In genomic region chr1:156859523-156860112, GRCh38 we compare ENCODE assay signal across 8 cellular contexts. TPM values are rescaled to one million over a fixed set of nuclear protein-coding genes. Genes with fewer than 3 reads are reported as not detected.
DNase-seq lines count a peak whose midpoint lies in the region; ATAC-seq and TF ChIP-seq lines count a peak whose summit lies in the region.

No MANE protein-coding gene starts in this region.

- H3K27me3 ChIP-seq in CD8-positive, alpha-beta T cell (ENCODE audit: insufficient read depth, low read length) = peaks cover 44% of the 10 kb centered on the region
- H3K27me3 ChIP-seq in hepatocyte = peaks cover 82% of the 10 kb centered on the region

- no peaks in the 10 kb centered on the region for H3K9me2 ChIP-seq in hepatocyte (replicated peaks; ENCODE audit: insufficient read depth)

- peak in 4 of 7 experiments; percentile 24 to 55 (median 32) for DNase-seq in CD8-positive, alpha-beta T cell
- DNase-seq in HK-2 (ENCODE audit: unreplicated experiment) (peak; percentile 24), hepatocyte (ENCODE audit: low spot score) (no peak), T-helper 9 cell (no peak), dedifferentiated amniotic fluid mesenchymal stem cell (ENCODE audit: extremely low spot score) (no peak)
- no peak for DNase-seq in activated naive CD4-positive, alpha-beta T cell treated with anti-CD3 and anti-CD28 coated beads, Interleukin-2, amount 50 U/mL, for 72 hours (ENCODE audit: low spot score in 2 of 2)
- DNase-seq in stimulated activated CD4-positive, alpha-beta T cell treated with anti-CD3 and anti-CD28 coated beads, Interleukin-4, amount 100 ng/mL, for 4 hours = peak; percentile 5 to 15

- POLR2A ChIA-PET in CD8-positive, alpha-beta T cell (lab: Charles Lee) = interaction anchor here (0.6 to 3.2 kb wide), 9 partner anchors 11 to 69 kb away, joined by 3 to 22 read pairs (median 4); partner anchors contain the start of gene SH2D2A

- no peaks in the 10 kb centered on the region for H3K9me3 Mint-ChIP-seq in CD8-positive, alpha-beta T cell
- H3K9me3 Mint-ChIP-seq in activated naive CD4-positive, alpha-beta T cell treated with anti-CD3 and anti-CD28 coated beads, Interleukin-2, amount 50 U/mL, for 72 hours = no peaks in the 10 kb centered on the region

- peak overlapping the region; percentile 77 for H3K4me3 Mint-ChIP-seq in CD8-positive, alpha-beta T cell

- intact Hi-C loops in CD8-positive, alpha-beta T cell (cut with DNase I, micrococcal nuclease) = loop anchor here (1.0 kb wide), 6 partner anchors 20 to 170 kb away; partner anchors contain the start of gene SH2D2A (in 2 of the 2)

- no peak overlapping the region for H3K27ac Mint-ChIP-seq in CD8-positive, alpha-beta T cell
- H3K27ac Mint-ChIP-seq in activated naive CD4-positive, alpha-beta T cell treated with anti-CD3 and anti-CD28 coated beads, Interleukin-2, amount 50 U/mL, for 72 hours = no peak overlapping the region

- CTCF ChIA-PET in CD8-positive, alpha-beta T cell (lab: Charles Lee) = interaction anchor here (0.6 to 10.3 kb wide), 37 partner anchors 9 to 440 kb away, joined by 3 to 260 read pairs (median 6); partner anchors contain the start of gene SH2D2A

- ATAC-seq in CD8-positive, alpha-beta T cell = peak; percentile 24
- peak; percentile 15 to 26 for ATAC-seq in activated naive CD4-positive, alpha-beta T cell treated with anti-CD3 and anti-CD28 coated beads, Interleukin-2, amount 50 U/mL, for 72 hours
- ATAC-seq in HG03108 (IDR thresholded peaks at IDR 0.05; ENCODE audit: unreplicated experiment) = no peak

- H3K36me3 ChIP-seq in CD8-positive, alpha-beta T cell (ENCODE audit: insufficient read depth, low read length) = no peaks in the 10 kb centered on the region
- H3K36me3 ChIP-seq in hepatocyte (replicated peaks; ENCODE audit: insufficient read depth, low read depth) = no peaks in the 10 kb centered on the region

- 5% methylated on average over 31 of the region's 33 CpGs for WGBS in hepatocyte (ENCODE audit: low lambda C conversion rate, missing lambda C conversion rate)

- H3K4me3 ChIP-seq in CD8-positive, alpha-beta T cell (ENCODE audit: low read depth, low read length) = peak overlapping the region; percentile 73
- H3K4me3 ChIP-seq in hepatocyte = peak overlapping the region; percentile 24

- H3K27me3 Mint-ChIP-seq in CD8-positive, alpha-beta T cell (ENCODE audit: low read depth) = peaks cover 46% of the 10 kb centered on the region

- H4K20me1 ChIP-seq in hepatocyte (ENCODE audit: insufficient read depth, poor library complexity, severe bottlenecking) = no peaks in the 10 kb centered on the region

- peaks cover 27% of the 10 kb centered on the region for H3K4me1 ChIP-seq in CD8-positive, alpha-beta T cell (ENCODE audit: insufficient read depth, low read length)
- peaks cover 26% of the 10 kb centered on the region for H3K4me1 ChIP-seq in hepatocyte (ENCODE audit: insufficient read depth)

- H3K36me3 Mint-ChIP-seq in CD8-positive, alpha-beta T cell = no peaks in the 10 kb centered on the region
- peaks cover 0 to 4% of the 10 kb centered on the region in 2 donors for H3K36me3 Mint-ChIP-seq in activated naive CD4-positive, alpha-beta T cell treated with anti-CD3 and anti-CD28 coated beads, Interleukin-2, amount 50 U/mL, for 72 hours

- H3K9me3 ChIP-seq in CD8-positive, alpha-beta T cell (ENCODE audit: low read length) = no peaks in the 10 kb centered on the region
- no peaks in the 10 kb centered on the region for H3K9me3 ChIP-seq in hepatocyte (ENCODE audit: low read depth)

- no peak overlapping the region for H2AFZ ChIP-seq in hepatocyte

- peak overlapping the region; percentile 89 for H3K4me2 ChIP-seq in hepatocyte

- H3K4me1 Mint-ChIP-seq in CD8-positive, alpha-beta T cell (ENCODE audit: low read depth) = peaks cover 25% of the 10 kb centered on the region

- TF ChIP-seq CTCF in CD8-positive, alpha-beta T cell (IDR thresholded peaks at IDR 0.05) = no peak
- no peak for TF ChIP-seq CTCF in hepatocyte (IDR thresholded peaks at IDR 0.05; ENCODE audit: poor library complexity)

- H3K79me2 ChIP-seq in hepatocyte = no peaks in the 10 kb centered on the region

- H3K27ac ChIP-seq in CD8-positive, alpha-beta T cell (ENCODE audit: low read depth, low read length) = no peak overlapping the region
- H3K27ac ChIP-seq in hepatocyte = no peak overlapping the region

RNA-seq across cellular contexts. Expression of gene INSRR, which starts 0.7 kb away (rescaled TPM):
- total RNA-seq in CD8-positive, alpha-beta T cell = under 1 TPM; 0.05 to 0.08 TPM
- under 1 TPM; 0.07 to 0.29 TPM for total RNA-seq in activated naive CD4-positive, alpha-beta T cell treated with anti-CD3 and anti-CD28 coated beads, Interleukin-2, amount 50 U/mL, for 72 hours
- total RNA-seq in hepatocyte = not detected in 2 replicates
- polyA plus RNA-seq in hepatocyte = not detected in 2 replicates

RNA-seq across cellular contexts. Expression of gene NTRK1, which starts 1.0 kb away (rescaled TPM):
- 1 to 10 TPM; 1.5 to 1.7 TPM for total RNA-seq in CD8-positive, alpha-beta T cell
- total RNA-seq in activated naive CD4-positive, alpha-beta T cell treated with anti-CD3 and anti-CD28 coated beads, Interleukin-2, amount 50 U/mL, for 72 hours = 1 to 10 TPM; 5.3 to 7.2 TPM
- 0.13 TPM in 1 of 2 replicates, not detected in the other for total RNA-seq in hepatocyte
- polyA plus RNA-seq in hepatocyte = not detected in 2 replicates

RNA-seq across cellular contexts. Expression of gene PEAR1, which starts 33.9 kb away (rescaled TPM):
- total RNA-seq in CD8-positive, alpha-beta T cell = not detected
- under 1 TPM; 0.09 to 0.53 TPM for total RNA-seq in activated naive CD4-positive, alpha-beta T cell treated with anti-CD3 and anti-CD28 coated beads, Interleukin-2, amount 50 U/mL, for 72 hours
- 5.3 and 6.1 TPM in 2 replicates for total RNA-seq in hepatocyte
- 6.3 and 7.3 TPM in 2 replicates for polyA plus RNA-seq in hepatocyte

RNA-seq across cellular contexts. Expression of gene SH2D2A, which starts 43.0 kb away (rescaled TPM):
- 10 to 100 TPM; 85.6 to 86.3 TPM for total RNA-seq in CD8-positive, alpha-beta T cell
- 100 to 1,000 TPM; 186 to 215 TPM for total RNA-seq in activated naive CD4-positive, alpha-beta T cell treated with anti-CD3 and anti-CD28 coated beads, Interleukin-2, amount 50 U/mL, for 72 hours
- total RNA-seq in hepatocyte = 0.60 and 2.6 TPM in 2 replicates
- 0.18 TPM in 1 of 2 replicates, not detected in the other for polyA plus RNA-seq in hepatocyte

Comparison
In these comparisons a context has a peak if more than half of its experiments do, and no peak if none do; other contexts are left out.
1. DNase-seq: peak in CD8-positive, alpha-beta T cell (4 of 7), HK-2 (single experiment) and stimulated activated CD4-positive, alpha-beta T cell treated with anti-CD3 and anti-CD28 coated beads, Interleukin-4, amount 100 ng/mL, for 4 hours (2 of 2); none in activated naive CD4-positive, alpha-beta T cell treated with anti-CD3 and anti-CD28 coated beads, Interleukin-2, amount 50 U/mL, for 72 hours (0 of 2), hepatocyte (single experiment), T-helper 9 cell (single experiment) and dedifferentiated amniotic fluid mesenchymal stem cell (single experiment).